In genomic region chr15:69558138-69558409, GRCh38 we compare ENCODE assay signal across 1 cellular context.
TF ChIP-seq lines count a peak whose summit lies in the region.

No MANE protein-coding gene starts in this region.

TF ChIP-seq in A549, 52 proteins besides CTCF, POLR2A, EP300 and RAD21 (continued from another document):
- TF ChIP-seq HMGXB4 (CRISPR knock-in tag; IDR thresholded peaks at IDR 0.05; ENCODE audit: borderline replicate concordance) (no peak), USF2 (IDR thresholded peaks at IDR 0.05) (no peak), HDAC2 (IDR thresholded peaks at IDR 0.05) (no peak), HOXB5 (CRISPR knock-in tag; IDR thresholded peaks at IDR 0.05) (no peak)
- TF ChIP-seq, protein P1, sequence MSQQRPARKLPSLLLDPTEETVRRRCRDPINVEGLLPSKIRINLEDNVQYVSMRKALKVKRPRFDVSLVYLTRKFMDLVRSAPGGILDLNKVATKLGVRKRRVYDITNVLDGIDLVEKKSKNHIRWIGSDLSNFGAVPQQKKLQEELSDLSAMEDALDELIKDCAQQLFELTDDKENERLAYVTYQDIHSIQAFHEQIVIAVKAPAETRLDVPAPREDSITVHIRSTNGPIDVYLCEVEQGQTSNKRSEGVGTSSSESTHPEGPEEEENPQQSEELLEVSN (IDR thresholded peaks at IDR 0.05; ENCODE audit: borderline replicate concordance, low read depth) = no peak
